ENCODE assay signal across 25 cellular contexts in the genomic region with DNA sequence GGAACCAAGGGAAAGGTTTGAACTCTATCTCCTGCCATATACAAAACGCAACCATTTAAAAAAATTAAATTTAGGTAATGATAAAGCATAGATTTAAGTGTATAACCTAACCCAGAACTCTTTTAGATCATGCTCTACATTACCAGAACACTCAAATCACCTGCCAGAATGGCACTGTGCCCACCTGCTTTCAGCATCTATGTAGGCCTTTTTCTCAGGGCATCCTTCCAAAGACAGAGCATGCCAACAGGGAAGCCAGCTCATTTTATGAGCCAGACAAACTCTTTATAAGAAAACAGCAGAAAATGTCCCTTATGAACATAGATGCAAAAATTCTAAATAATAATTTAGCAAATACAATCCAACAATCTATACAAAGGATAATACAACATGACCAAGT. TPM values are rescaled to one million over a fixed set of nuclear protein-coding genes. Genes with fewer than 3 reads are reported as not detected.
A peak's percentile ranks its signal among the peaks of the same experiment; 100 is the strongest.
DNase-seq lines count a peak whose midpoint lies in the region; ATAC-seq, FAIRE-seq and TF ChIP-seq lines count a peak whose summit lies in the region.
"Had no signal": no experiment of that assay in that cellular context is flagged by ENCODE, and none has a peak within 500 bp of the region (broad histone marks: within the 10 kb centered on the region; RNA-seq: fewer than 3 reads in every experiment).

No MANE protein-coding gene starts in this region.

- ATAC-seq in heart right ventricle (no peak), body of pancreas (no peak), right lobe of liver (peak in 3 of 4 donors; percentile 13 to 55 (median 30))
- ATAC-seq: activated CD8-positive, alpha-beta T cell treated with anti-CD3 and anti-CD28 coated beads, Interleukin-2, amount 10 ng/mL, durations not matched to agents 7 days and 5 days; K562; stimulated activated memory B cell treated with anti-CD40 and anti-IgM and Interleukin-4, amounts not matched to agents 10 μg/mL and 1 μg/mL and 100 μg/mL, for 72 hours had no signal

- DNase-seq in heart right ventricle = peak; percentile 43 to 65
- no peak for DNase-seq in right atrium auricular region (ENCODE audit: low spot score)
- peak; percentile 77 to 94 (median 92) for DNase-seq in body of pancreas
- peak; percentile 78 to 91 (median 83) for DNase-seq in right lobe of liver
- peak; percentile 53 for DNase-seq in ureter (ENCODE audit: low spot score)
- DNase-seq in kidney = no peak
- no peak for DNase-seq in NCI-H146 treated with DMSO at 0.1 percent for 48 hours (lab: John Stamatoyannopoulos, UW; ENCODE audit: unreplicated experiment)
- no peak for DNase-seq in NCI-H510A (lab: John Stamatoyannopoulos, UW)
- DNase-seq: activated CD8-positive, alpha-beta T cell treated with anti-CD3 and anti-CD28 coated beads, Interleukin-2, amount 10 ng/mL, durations not matched to agents 7 days and 5 days; activated effector memory CD4-positive, alpha-beta T cell treated with Interleukin-2 at 50 U/mL for 16 hours; activated naive CD8-positive, alpha-beta T cell treated with anti-CD3 and anti-CD28 coated beads, Interleukin-2, amount 10 ng/mL, durations not matched to agents 7 days and 5 days; activated T-cell treated with anti-CD3 and anti-CD28 coated beads for 4 hours; effector memory CD4-positive, alpha-beta T cell; H7; islet precursor cell; mesenchymal stem cell; NCI-H187; PC-9; SIG-M5; spleen; stimulated activated CD4-positive, alpha-beta T cell treated with anti-CD3 and anti-CD28 coated beads, Interleukin-4, amount 100 ng/mL, for 1 hour had no signal

- H3K9me3 ChIP-seq in heart right ventricle (no peaks in the 10 kb centered on the region), right atrium auricular region (no peaks in the 10 kb centered on the region), body of pancreas (no peaks in the 10 kb centered on the region), right lobe of liver (no peaks in the 10 kb centered on the region), kidney (ENCODE audit: control insufficient read depth in 1 of 2, low read length in 2 of 2) (no peaks in the 10 kb centered on the region)
- H3K9me3 ChIP-seq: neutrophil, spleen had no signal

- H3K4me1 ChIP-seq in heart right ventricle = peaks cover 7 to 78% (median 49%) of the 10 kb centered on the region in 9 donors
- H3K4me1 ChIP-seq in right atrium auricular region = peaks cover 0 to 46% of the 10 kb centered on the region in 2 donors
- H3K4me1 ChIP-seq in body of pancreas = peaks cover 33% of the 10 kb centered on the region
- peaks cover 0 to 26% (median 0%) of the 10 kb centered on the region in 4 donors for H3K4me1 ChIP-seq in right lobe of liver
- peaks cover 9 to 13% of the 10 kb centered on the region in 2 donors for H3K4me1 ChIP-seq in kidney (ENCODE audit: control insufficient read depth in 1 of 2, insufficient read depth in 1 of 2, low read depth in 1 of 2, low read length in 2 of 2)

- TF ChIP-seq POLR2A in body of pancreas (IDR thresholded peaks at IDR 0.05) = no peak
- no peak for TF ChIP-seq POLR2A in right lobe of liver (IDR thresholded peaks at IDR 0.05)

- 40 to 73% methylated on average over 1 of the region's 1 CpG for WGBS in heart right ventricle, 2 donors
- 52 to 56% methylated on average over 1 of the region's 1 CpG for WGBS in body of pancreas, 2 donors
- 86% methylated on average over 1 of the region's 1 CpG for WGBS in right lobe of liver (ENCODE audit: insufficient coverage, low coverage, low lambda C conversion rate, missing lambda C conversion rate)

- FAIRE-seq in kidney (lab: Jason Lieb, UNC) = no peak
- FAIRE-seq: frontal cortex, K562 had no signal

- no peaks in the 10 kb centered on the region for H3K36me3 ChIP-seq in heart right ventricle
- H3K36me3 ChIP-seq in right atrium auricular region = no peaks in the 10 kb centered on the region
- H3K36me3 ChIP-seq in body of pancreas (replicated peaks in 1 of 2; ENCODE audit: insufficient read depth in 1 of 2, low read depth in 2 of 2) = no peaks in the 10 kb centered on the region
- no peaks in the 10 kb centered on the region for H3K36me3 ChIP-seq in right lobe of liver
- no peaks in the 10 kb centered on the region for H3K36me3 ChIP-seq in kidney (ENCODE audit: control insufficient read depth in 1 of 2, insufficient read depth in 2 of 2, low read length in 2 of 2)
- H3K36me3 ChIP-seq: neutrophil, spleen had no signal

- H3K4me3 ChIP-seq in heart right ventricle = no peak overlapping the region
- no peak overlapping the region for H3K4me3 ChIP-seq in right atrium auricular region
- no peak overlapping the region for H3K4me3 ChIP-seq in body of pancreas
- no peak overlapping the region for H3K4me3 ChIP-seq in right lobe of liver
- H3K4me3 ChIP-seq in kidney (ENCODE audit: low read length in 2 of 2) = no peak overlapping the region
- H3K4me3 ChIP-seq: K562, PC-9, spleen had no signal

- no peak overlapping the region for H3K9ac ChIP-seq in kidney (ENCODE audit: low read length in 2 of 2)

- TF ChIP-seq CTCF in heart right ventricle (IDR thresholded peaks at IDR 0.05) (no peak), right atrium auricular region (IDR thresholded peaks at IDR 0.05) (no peak), body of pancreas (IDR thresholded peaks at IDR 0.05) (no peak), right lobe of liver (IDR thresholded peaks at IDR 0.05) (no peak), kidney (IDR thresholded peaks at IDR 0.05; ENCODE audit: borderline replicate concordance, extremely low read depth, insufficient read depth) (no peak)

- H3K27me3 ChIP-seq in heart right ventricle (peaks cover 0 to 13% (median 0%) of the 10 kb centered on the region in 7 donors), right atrium auricular region (no peaks in the 10 kb centered on the region), body of pancreas (no peaks in the 10 kb centered on the region), right lobe of liver (no peaks in the 10 kb centered on the region)

- intact Hi-C loops in heart right ventricle (cut with DNase I) (loop anchor here in 8 of 10 donors (5.0 to 10.0 kb wide), 7 partner anchors 48 to 200 kb away; a partner anchor contains a TSS), body of pancreas (cut with DNase I) (no loop called here), right lobe of liver (cut with DNase I) (no loop called here), kidney (cut with DNase I) (no loop called here)

- H3K27ac ChIP-seq in heart right ventricle (no peak overlapping the region), right atrium auricular region (no peak overlapping the region), body of pancreas (no peak overlapping the region), right lobe of liver (peak overlapping the region in 2 of 3 donors; percentile 19 to 22), kidney (ENCODE audit: low read depth in 2 of 2, low read length in 2 of 2) (no peak overlapping the region)
- H3K27ac ChIP-seq: neutrophil, PC-9, spleen had no signal

RNA-seq across cellular contexts. Expression of a gene that starts 47.9 kb away (rescaled TPM):
- total RNA-seq in heart right ventricle (10 to 100 TPM; 33.3 to 53.8 (median 39.8) TPM), right atrium auricular region (10 to 100 TPM; 25.0 to 26.7 TPM), body of pancreas (10 to 100 TPM; 24.1 to 35.0 TPM), right lobe of liver (10 to 100 TPM; 19.2 to 49.2 (median 30.6) TPM), ureter (86.3 TPM), kidney (67.7 TPM)
- polyA plus RNA-seq in heart right ventricle (1 to 10 TPM; 7.0 to 8.5 TPM), kidney (ENCODE audit: insufficient read depth, low read depth, low replicate concordance) (9.9 TPM)

RNA-seq across cellular contexts. Expression of a gene that starts 55.9 kb away (rescaled TPM):
- 100 to 1,000 TPM in 1 of 10 donors, 10 to 100 TPM in 9; 29.6 to 137 (median 46.2) TPM for total RNA-seq in heart right ventricle
- 10 to 100 TPM; 65.5 to 69.9 TPM for polyA plus RNA-seq in heart right ventricle
- total RNA-seq in right atrium auricular region = 10 to 100 TPM; 30.4 to 65.0 TPM
- 10 to 100 TPM in 1 of 2 donors, 1 to 10 TPM in 1; 7.6 to 23.9 TPM for total RNA-seq in body of pancreas
- 100 to 1,000 TPM in 3 of 6 experiments, 10 to 100 TPM in 3; 30.7 to 143 (median 87.2) TPM for total RNA-seq in right lobe of liver
- total RNA-seq in ureter = 147 TPM
- total RNA-seq in kidney = 78.5 TPM
- 36.4 TPM for polyA plus RNA-seq in kidney (ENCODE audit: insufficient read depth, low read depth, low replicate concordance)
- total RNA-seq: activated CD8-positive, alpha-beta T cell treated with anti-CD3 and anti-CD28 coated beads, Interleukin-2, amount 10 ng/mL, durations not matched to agents 7 days and 5 days had no signal

Comparison
In these comparisons a context has a peak if more than half of its experiments do, and no peak if none do; other contexts are left out.
1. DNase-seq: peak in heart right ventricle (2 of 2), body of pancreas (4 of 4), right lobe of liver (3 of 3) and ureter (single experiment); none in right atrium auricular region (single experiment), kidney (single experiment), NCI-H146 treated with DMSO at 0.1 percent for 48 hours (single experiment) and NCI-H510A (single experiment).
2. ATAC-seq: peak in right lobe of liver (3 of 4); none in heart right ventricle (0 of 8) and body of pancreas (single experiment).
3. H3K27ac ChIP-seq: peak in right lobe of liver (2 of 3); none in heart right ventricle (0 of 10), right atrium auricular region (0 of 2), body of pancreas (0 of 4) and kidney (0 of 2).
4. intact Hi-C loops: an anchor here in heart right ventricle (5.0 to 10.0 kb wide); none called in body of pancreas, right lobe of liver and kidney.